Comparison of ENCODE assay signal across 8 cellular contexts in genomic region chr7:31782411-31782991, GRCh38.
DNase-seq lines count a peak whose midpoint lies in the region; ATAC-seq and TF ChIP-seq lines count a peak whose summit lies in the region.

No MANE protein-coding gene starts in this region.

- RAD21 ChIA-PET in HCT116 (lab: Charles Lee; ENCODE audit: low non-redundant PET in 1 of 2, low total read pairs in 2 of 2, uncharacterized antibody in 2 of 2, unreplicated experiment in 2 of 2), result no interaction called here

- ATAC-seq in HCT116 (peak; percentile 90), RWPE2 (ENCODE audit: low read depth) (peak; percentile 79)

- H2AFZ ChIP-seq in HCT116 (ENCODE audit: low read depth, low read length, poor library complexity, severe bottlenecking) (no peak overlapping the region), neural progenitor cell (replicated peaks) (no peak overlapping the region)

- H3K9ac ChIP-seq in HCT116 (ENCODE audit: low read length) (no peak overlapping the region), neural progenitor cell (no peak overlapping the region)

- no peaks in the 10 kb centered on the region for H3K36me3 Mint-ChIP-seq in neural progenitor cell

- no peaks in the 10 kb centered on the region for H3K9me2 ChIP-seq in HCT116 (ENCODE audit: insufficient read depth)

- no peaks in the 10 kb centered on the region for H3K36me3 ChIP-seq in HCT116 (ENCODE audit: control insufficient read depth in 1 of 2, insufficient read depth in 2 of 2, low read length in 2 of 2)
- H3K36me3 ChIP-seq in RWPE2 (ENCODE audit: low read depth), result no peaks in the 10 kb centered on the region
- no peaks in the 10 kb centered on the region for H3K36me3 ChIP-seq in esophagus squamous epithelium
- H3K36me3 ChIP-seq in neural progenitor cell, result no peaks in the 10 kb centered on the region

- BruUV-seq in HCT116 (replicated peaks; lab: Mats Ljungman, UMichigan), result no TSS peak

- DNase-seq in stimulated activated CD4-positive, alpha-beta T cell treated with anti-CD3 and anti-CD28 coated beads, Interleukin-15, amount 100 ng/mL, for 24 hours, result peak; percentile 1
- DNase-seq in stimulated activated CD4-positive, alpha-beta T cell treated with anti-CD3 and anti-CD28 coated beads, Interleukin-4, amount 100 ng/mL, for 1 hour, result no peak
- DNase-seq in HCT116 (ENCODE audit: low read depth, low spot score), result peak; percentile 35
- peak; percentile 79 for DNase-seq in M059J (ENCODE audit: low read depth)
- no peak for DNase-seq in RWPE2 (ENCODE audit: low spot score)
- DNase-seq in esophagus squamous epithelium (lab: John Stamatoyannopoulos, UW), result no peak
- DNase-seq in neural progenitor cell (ENCODE audit: low spot score), result peak; percentile 79
- no peak for DNase-seq in GF-D8 (lab: John Stamatoyannopoulos, UW)

- H3K4me3 ChIP-seq in HCT116 (replicated peaks in 1 of 2; ENCODE audit: low read depth in 1 of 2, low read length in 2 of 2) (no peak overlapping the region), RWPE2 (ENCODE audit: severe bottlenecking) (no peak overlapping the region), esophagus squamous epithelium (no peak overlapping the region), neural progenitor cell (no peak overlapping the region)

- no peak overlapping the region for H3K4me3 Mint-ChIP-seq in neural progenitor cell

- H3K27ac ChIP-seq in HCT116 (ENCODE audit: low read depth, low read length) (no peak overlapping the region), RWPE2 (ENCODE audit: poor library complexity, severe bottlenecking) (no peak overlapping the region), esophagus squamous epithelium (no peak overlapping the region), neural progenitor cell (no peak overlapping the region)

- H3K27ac Mint-ChIP-seq in neural progenitor cell, result no peak overlapping the region

- peak; percentile 47 for TF ChIP-seq RAD21 in HCT116 (IDR thresholded peaks at IDR 0.05; ENCODE audit: low read depth)

- peaks cover 2% of the 10 kb centered on the region for H3K27me3 Mint-ChIP-seq in neural progenitor cell (ENCODE audit: insufficient read depth, low read depth)

- H3K79me2 ChIP-seq in HCT116 (ENCODE audit: insufficient read depth, low read length) (no peaks in the 10 kb centered on the region), neural progenitor cell (ENCODE audit: low read depth) (no peaks in the 10 kb centered on the region)

- intact Hi-C loops in HCT116 (cut with micrococcal nuclease) (no loop called here), esophagus squamous epithelium (cut with DNase I) (no loop called here)

- H3F3A ChIP-seq in neural progenitor cell (ENCODE audit: low read depth), result no peaks in the 10 kb centered on the region

- H3K4me2 ChIP-seq in HCT116 (ENCODE audit: low read length) (no peak overlapping the region), neural progenitor cell (no peak overlapping the region)

- H4K20me1 ChIP-seq in HCT116 (ENCODE audit: insufficient read depth) (no peaks in the 10 kb centered on the region), neural progenitor cell (ENCODE audit: low read depth) (no peaks in the 10 kb centered on the region)

- POLR2A ChIA-PET in HCT116 (lab: Charles Lee), result no interaction called here

- peaks cover 3% of the 10 kb centered on the region for H3K9me3 Mint-ChIP-seq in neural progenitor cell

- peaks cover 13% of the 10 kb centered on the region for H3K4me1 Mint-ChIP-seq in neural progenitor cell

- WGBS in esophagus squamous epithelium, 2 donors, result 39 to 46% methylated on average over 7 of the region's 7 CpGs

- peak; percentile 32 to 71 (median 71); a peak in 5 of 6 replicates for TF ChIP-seq CTCF in HCT116 (IDR thresholded peaks at IDR 0.05 in 2 of 3, conservative IDR thresholded peaks at IDR 0.05 in 1 of 3; ENCODE audit: borderline replicate concordance in 1 of 3, insufficient read depth in 1 of 3, low read depth in 2 of 3, low read length in 2 of 3)
- peak; percentile 87 for TF ChIP-seq CTCF in RWPE2 (IDR thresholded peaks at IDR 0.05; ENCODE audit: poor library complexity, severe bottlenecking)
- TF ChIP-seq CTCF in esophagus squamous epithelium (IDR thresholded peaks at IDR 0.05), result peak in 5 of 6 experiments; percentile 60 to 72 (median 67)
- peak; percentile 82 for TF ChIP-seq CTCF in neural progenitor cell (IDR thresholded peaks at IDR 0.05)

- CTCF ChIA-PET in HCT116 (lab: Charles Lee), result interaction anchor here (0.8 to 1.5 kb wide), 4 partner anchors 10 to 422 kb away, joined by 3 to 7 read pairs (median 4); no protein-coding TSS in a partner anchor

- H3K4me1 ChIP-seq in HCT116 (ENCODE audit: control insufficient read depth in 1 of 2, insufficient read depth in 2 of 2, low read length in 2 of 2) (no peaks in the 10 kb centered on the region), RWPE2 (ENCODE audit: insufficient read depth, poor library complexity, severe bottlenecking) (no peaks in the 10 kb centered on the region), esophagus squamous epithelium (no peaks in the 10 kb centered on the region), neural progenitor cell (no peaks in the 10 kb centered on the region)

- H3K9me3 ChIP-seq in HCT116 (ENCODE audit: control insufficient read depth in 1 of 2, insufficient read depth in 1 of 2, low read depth in 1 of 2, low read length in 2 of 2) (no peaks in the 10 kb centered on the region), RWPE2 (ENCODE audit: severe bottlenecking) (no peaks in the 10 kb centered on the region), esophagus squamous epithelium (no peaks in the 10 kb centered on the region), neural progenitor cell (ENCODE audit: low read depth) (no peaks in the 10 kb centered on the region)

- no peaks in the 10 kb centered on the region for H3K27me3 ChIP-seq in HCT116 (ENCODE audit: insufficient read depth, low read length)
- no peaks in the 10 kb centered on the region for H3K27me3 ChIP-seq in RWPE2 (ENCODE audit: insufficient read depth, poor library complexity, severe bottlenecking)
- H3K27me3 ChIP-seq in esophagus squamous epithelium, result no peaks in the 10 kb centered on the region
- peaks cover 80% of the 10 kb centered on the region for H3K27me3 ChIP-seq in neural progenitor cell

- no peak for TF ChIP-seq POLR2A in HCT116 (IDR thresholded peaks at IDR 0.05; ENCODE audit: borderline replicate concordance, extremely low read depth, insufficient read depth, insufficient read length)
- no peak for TF ChIP-seq POLR2A in esophagus squamous epithelium (IDR thresholded peaks at IDR 0.05)

TF ChIP-seq in HCT116, 20 proteins besides CTCF, POLR2A, EP300 and RAD21 (continues in another document):
- TF ChIP-seq ELF1 (IDR thresholded peaks at IDR 0.05; ENCODE audit: borderline replicate concordance, low read depth) (no peak), SIN3A (IDR thresholded peaks at IDR 0.05; ENCODE audit: low read depth) (no peak), JUND (IDR thresholded peaks at IDR 0.05) (no peak), ZBTB33 (IDR thresholded peaks at IDR 0.05; ENCODE audit: extremely low read depth, insufficient replicate concordance, low read length) (no peak), YY1 (IDR thresholded peaks at IDR 0.05; ENCODE audit: extremely low read depth, insufficient replicate concordance, low read depth, low read length) (no peak), REST (IDR thresholded peaks at IDR 0.05; ENCODE audit: low read depth) (no peak), ZFX (IDR thresholded peaks at IDR 0.05) (no peak), EGR1 (IDR thresholded peaks at IDR 0.05; ENCODE audit: low read depth) (no peak), ATF3 (IDR thresholded peaks at IDR 0.05) (no peak), EZH2 (IDR thresholded peaks at IDR 0.05) (no peak), CEBPB (IDR thresholded peaks at IDR 0.05; ENCODE audit: low read depth) (no peak), CBX3 (IDR thresholded peaks at IDR 0.05; ENCODE audit: low read depth) (no peak)

Comparison
In these comparisons a context has a peak if more than half of its experiments do, and no peak if none do; other contexts are left out.
1. DNase-seq: peak in stimulated activated CD4-positive, alpha-beta T cell treated with anti-CD3 and anti-CD28 coated beads, Interleukin-15, amount 100 ng/mL, for 24 hours (single experiment), HCT116 (single experiment), M059J (single experiment) and neural progenitor cell (single experiment); none in stimulated activated CD4-positive, alpha-beta T cell treated with anti-CD3 and anti-CD28 coated beads, Interleukin-4, amount 100 ng/mL, for 1 hour (single experiment), RWPE2 (single experiment), esophagus squamous epithelium (single experiment) and GF-D8 (single experiment).
2. Peak in every context shown above with its lines, with median percentiles within 50 percentile points of each other: CTCF ChIP-seq.